Comparison of ENCODE assay signal across 31 cellular contexts in the genomic region with DNA sequence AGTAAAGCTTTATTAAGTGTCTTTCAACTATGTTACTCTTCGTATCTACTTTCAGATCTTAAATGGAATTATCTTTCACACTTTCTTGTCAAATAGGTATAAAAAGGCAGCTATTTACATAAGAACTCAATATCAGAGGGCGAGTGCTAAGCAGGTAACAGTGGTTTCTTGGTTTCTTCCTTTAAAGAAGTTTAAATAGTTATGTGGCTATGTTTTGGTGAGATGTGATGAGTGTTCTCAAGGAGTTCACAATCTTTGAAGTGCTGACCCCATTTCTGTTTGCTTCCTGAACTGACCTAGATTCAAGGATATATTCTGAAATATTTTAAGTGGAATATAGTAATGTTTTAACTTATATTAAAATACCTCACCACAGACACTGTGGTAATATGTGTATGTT.
"Had no signal": no experiment of that assay in that cellular context is flagged by ENCODE, and none has a peak within 500 bp of the region (broad histone marks: within the 10 kb centered on the region; RNA-seq: fewer than 3 reads in every experiment).

No MANE protein-coding gene starts in this region.

- H3K27ac Mint-ChIP-seq: activated naive CD8-positive, alpha-beta T cell treated with anti-CD3 and anti-CD28 coated beads for 36 hours; activated T-helper 1 cell treated with anti-CD3 and anti-CD28 coated beads, Interleukin-12 subunit alpha, Interleukin-12 subunit beta, Interleukin-2, Interleukin-4 antibody, amounts not matched to agents 30 ng/mL and 10 ng/mL and 1 ng/mL, durations not matched to agents 14 hours and 24 hours and 36 hours had no signal

- H3K4me3 Mint-ChIP-seq: activated naive CD8-positive, alpha-beta T cell treated with anti-CD3 and anti-CD28 coated beads for 36 hours; activated T-cell treated with anti-CD3 and anti-CD28 coated beads, Interleukin-2, amount 50 U/mL, for 4 hours; activated T-helper 1 cell treated with anti-CD3 and anti-CD28 coated beads, Interleukin-12 subunit alpha, Interleukin-12 subunit beta, Interleukin-2, Interleukin-4 antibody, amounts not matched to agents 30 ng/mL and 10 ng/mL and 1 ng/mL, durations not matched to agents 14 hours and 24 hours and 36 hours had no signal

- DNase-seq: activated CD4-positive, alpha-beta T cell treated with anti-CD3 and anti-CD28 coated beads, Interleukin-2, amount 50 U/mL, for 1 hour; activated CD8-positive, alpha-beta memory T cell treated with anti-CD3 and anti-CD28 coated beads, Interleukin-2, amount 50 U/mL, for 4 hours; activated effector memory CD4-positive, alpha-beta T cell treated with Interleukin-2 at 50 U/mL for 16 hours; activated naive CD4-positive, alpha-beta T cell treated with anti-CD3 and anti-CD28 coated beads, Interleukin-2, amount 50 U/mL, for 16 hours; activated naive CD8-positive, alpha-beta T cell treated with anti-CD3 and anti-CD28 coated beads for 36 hours; activated T-cell treated with anti-CD3 and anti-CD28 coated beads for 4 hours; activated T-cell treated with anti-CD3 and anti-CD28 coated beads, Interleukin-2, amount 50 U/mL, for 4 hours; amniotic stem cell; aorta; brain microvascular endothelial cell; central memory CD4-positive, alpha-beta T cell; Karpas-422; KBM-7; NCI-H1048; NCI-H1105 treated with DMSO at 0.1 percent for 48 hours; NCI-H1436; NCI-H1694; NCI-H1930; NCI-H2081 treated with DMSO at 0.1 percent for 48 hours; NCI-H226; NCI-H446 treated with DMSO at 0.1 percent for 48 hours; NCI-H524; NCI-H69; PC-3; Peyer's patch; RPMI8226; SHP77 treated with DMSO at 0.1 percent for 48 hours; SK-N-SH; T-helper 1 cell; T1000 had no signal

- H3K36me3 Mint-ChIP-seq: activated naive CD8-positive, alpha-beta T cell treated with anti-CD3 and anti-CD28 coated beads for 36 hours had no signal

- H3K27me3 Mint-ChIP-seq: activated naive CD8-positive, alpha-beta T cell treated with anti-CD3 and anti-CD28 coated beads for 36 hours had no signal

- ATAC-seq: activated T-cell treated with anti-CD3 and anti-CD28 coated beads, Interleukin-2, amount 50 U/mL, for 4 hours; PC-3 had no signal

- H3K9me3 Mint-ChIP-seq: activated naive CD8-positive, alpha-beta T cell treated with anti-CD3 and anti-CD28 coated beads for 36 hours; activated T-cell treated with anti-CD3 and anti-CD28 coated beads, Interleukin-2, amount 50 U/mL, for 4 hours had no signal

- H3K4me1 Mint-ChIP-seq: activated naive CD8-positive, alpha-beta T cell treated with anti-CD3 and anti-CD28 coated beads for 36 hours had no signal
